ENCODE assay signal across 18 cellular contexts in genomic region chr14:81455344-81455743, GRCh38. TPM values are rescaled to one million over a fixed set of nuclear protein-coding genes. Genes with fewer than 3 reads are reported as not detected.
DNase-seq lines count a peak whose midpoint lies in the region; ATAC-seq and TF ChIP-seq lines count a peak whose summit lies in the region.
"Had no signal": no experiment of that assay in that cellular context is flagged by ENCODE, and none has a peak within 500 bp of the region (broad histone marks: within the 10 kb centered on the region; RNA-seq: fewer than 3 reads in every experiment).

No MANE protein-coding gene starts in this region.

- ATAC-seq in GM19043 (IDR thresholded peaks at IDR 0.05; ENCODE audit: low read depth, unreplicated experiment), result peak; percentile 19
- peak; percentile 25 for ATAC-seq in HG02763 (IDR thresholded peaks at IDR 0.05; ENCODE audit: unreplicated experiment)
- no peak for ATAC-seq in PC-3
- ATAC-seq: A549, body of pancreas had no signal

- no peaks in the 10 kb centered on the region for H3K27me3 ChIP-seq in A673 (replicated peaks; ENCODE audit: insufficient read depth, low read depth, low read length, poor library complexity)
- no peaks in the 10 kb centered on the region for H3K27me3 ChIP-seq in PC-3 (ENCODE audit: low read length)
- H3K27me3 ChIP-seq in CD4-positive, alpha-beta memory T cell (ENCODE audit: insufficient read depth, low read length), result no peaks in the 10 kb centered on the region
- H3K27me3 ChIP-seq: body of pancreas, neutrophil, testis had no signal

- H3K27ac ChIP-seq in A673 (ENCODE audit: low read depth, low read length, poor library complexity, severe bottlenecking) (no peak overlapping the region), PC-3 (ENCODE audit: low read length) (no peak overlapping the region)
- H3K27ac ChIP-seq in CD4-positive, alpha-beta memory T cell (ENCODE audit: low read depth, low read length), result no peak overlapping the region
- H3K27ac ChIP-seq: A549, body of pancreas, neutrophil, testis had no signal

- peaks cover 3 to 5% of the 10 kb centered on the region in 2 donors for H3K27me3 Mint-ChIP-seq in CD4-positive, alpha-beta memory T cell

- TF ChIP-seq CTCF in A673 (conservative IDR thresholded peaks at IDR 0.05; ENCODE audit: low read depth, low read length), result no peak
- no peak for TF ChIP-seq CTCF in PC-3 (conservative IDR thresholded peaks at IDR 0.05; ENCODE audit: low read depth, low read length)

- H3K9me3 ChIP-seq in A673 (ENCODE audit: low read depth, low read length, poor library complexity, severe bottlenecking) (no peaks in the 10 kb centered on the region), PC-3 (ENCODE audit: low read length) (no peaks in the 10 kb centered on the region)
- no peaks in the 10 kb centered on the region for H3K9me3 ChIP-seq in CD4-positive, alpha-beta memory T cell (ENCODE audit: control insufficient read depth in 1 of 2, low read length in 2 of 2)
- H3K9me3 ChIP-seq: A549, body of pancreas, neutrophil, testis had no signal

- no peak overlapping the region for H2AFZ ChIP-seq in PC-3 (ENCODE audit: low read length)

- POLR2A ChIA-PET in A673 (lab: Charles Lee; ENCODE audit: low non-redundant PET), result no interaction called here
- POLR2A ChIA-PET in HEK293T (lab: Yijun Ruan, JAX), result interaction anchor here (1.5 to 2.0 kb wide), 2 partner anchors 19 to 236 kb away, joined by 6 read pairs; no protein-coding TSS in a partner anchor
- POLR2A ChIA-PET in PC-3 (lab: Charles Lee; ENCODE audit: unreplicated experiment), result interaction anchor here (0.6 kb wide), 1 partner anchor 89 kb away, joined by 3 read pairs; no protein-coding TSS in a partner anchor
- POLR2A ChIA-PET in CD4-positive, alpha-beta memory T cell (lab: Charles Lee; ENCODE audit: partially characterized antibody), result no interaction called here

- H3K9me3 Mint-ChIP-seq in CD4-positive, alpha-beta memory T cell, result no peaks in the 10 kb centered on the region
- H3K9me3 Mint-ChIP-seq: activated CD4-positive, alpha-beta memory T cell treated with anti-CD3 and anti-CD28 coated beads for 36 hours had no signal

- H3F3A ChIP-seq in PC-3 (ENCODE audit: low read length, unreplicated experiment), result no peaks in the 10 kb centered on the region

- H3K36me3 ChIP-seq in A673 (ENCODE audit: insufficient read depth, low read length, poor library complexity, severe bottlenecking), result no peaks in the 10 kb centered on the region
- no peaks in the 10 kb centered on the region for H3K36me3 ChIP-seq in PC-3 (ENCODE audit: low read depth, low read length)
- H3K36me3 ChIP-seq in CD4-positive, alpha-beta memory T cell (ENCODE audit: insufficient read depth, low read length), result no peaks in the 10 kb centered on the region
- H3K36me3 ChIP-seq: neutrophil had no signal

- peak; percentile 44 for DNase-seq in A673 (ENCODE audit: low spot score)
- peak; percentile 25 for DNase-seq in M059J (ENCODE audit: low read depth)
- no peak for DNase-seq in HEK293T (ENCODE audit: extremely low spot score)
- no peak for DNase-seq in SK-N-DZ (ENCODE audit: low spot score)
- no peak for DNase-seq in PC-3
- DNase-seq in CD4-positive, alpha-beta memory T cell, result no peak
- DNase-seq: activated CD4-positive, alpha-beta memory T cell treated with anti-CD3 and anti-CD28 coated beads for 36 hours; body of pancreas; mammary epithelial cell; NCI-H1417 treated with DMSO at 0.1 percent for 48 hours; NCI-H524; RPMI8226; T1000; testis had no signal

- no peak overlapping the region for H3K4me3 Mint-ChIP-seq in CD4-positive, alpha-beta memory T cell
- H3K4me3 Mint-ChIP-seq: activated CD4-positive, alpha-beta memory T cell treated with anti-CD3 and anti-CD28 coated beads for 36 hours had no signal

- no TSS peak for BruUV-seq in A673 (replicated peaks; lab: Mats Ljungman, UMichigan)
- no TSS peak for BruUV-seq in PC-3 (replicated peaks; lab: Mats Ljungman, UMichigan)

- H3K4me3 ChIP-seq in A673 (ENCODE audit: low read depth, low read length, poor library complexity, severe bottlenecking) (no peak overlapping the region), PC-3 (ENCODE audit: low read length) (no peak overlapping the region)
- H3K4me3 ChIP-seq in CD4-positive, alpha-beta memory T cell (ENCODE audit: low read length in 2 of 2), result no peak overlapping the region
- H3K4me3 ChIP-seq: A549, body of pancreas, testis had no signal

- no peaks in the 10 kb centered on the region for H3K9me2 ChIP-seq in PC-3 (replicated peaks; ENCODE audit: low read length)

- CTCF ChIA-PET in A673 (lab: Charles Lee), result interaction anchor here (1.3 kb wide), 1 partner anchor 187 kb away, joined by 4 read pairs; no protein-coding TSS in a partner anchor
- CTCF ChIA-PET in HEK293T (lab: Yijun Ruan, JAX), result interaction anchor here (0.7 to 1.5 kb wide), 2 partner anchors 185 to 190 kb away, joined by 3 to 6 read pairs; no protein-coding TSS in a partner anchor
- CTCF ChIA-PET in PC-3 (lab: Charles Lee), result interaction anchor here (0.6 to 4.0 kb wide), 2 partner anchors 186 to 458 kb away, joined by 3 to 35 read pairs; no protein-coding TSS in a partner anchor
- CTCF ChIA-PET in CD4-positive, alpha-beta memory T cell (lab: Charles Lee; ENCODE audit: partially characterized antibody), result interaction anchor here (0.8 to 7.2 kb wide), 9 partner anchors 9 to 500 kb away, joined by 3 to 63 read pairs (median 5); partner anchors contain the start of gene TSHR

- no peak overlapping the region for H3K27ac Mint-ChIP-seq in CD4-positive, alpha-beta memory T cell
- H3K27ac Mint-ChIP-seq: activated CD4-positive, alpha-beta memory T cell treated with anti-CD3 and anti-CD28 coated beads for 36 hours had no signal

- H3K4me1 Mint-ChIP-seq in CD4-positive, alpha-beta memory T cell, result peaks cover 0 to 4% (median 3%) of the 10 kb centered on the region in 4 donors

- no peaks in the 10 kb centered on the region for H4K20me1 ChIP-seq in PC-3 (ENCODE audit: low read length)

- H3K9ac ChIP-seq in PC-3 (ENCODE audit: low read length), result no peak overlapping the region

- no peaks in the 10 kb centered on the region for H3K79me2 ChIP-seq in PC-3 (ENCODE audit: low read length)

- intact Hi-C loops in A673 (cut with micrococcal nuclease; ENCODE audit: unreplicated experiment), result no loop called here
- intact Hi-C loops in PC-3 (cut with micrococcal nuclease), result no loop called here
- intact Hi-C loops in CD4-positive, alpha-beta memory T cell (cut with micrococcal nuclease), result no loop called here

- H3K4me1 ChIP-seq in A673 (ENCODE audit: insufficient read depth, low read length, poor library complexity, severe bottlenecking) (no peaks in the 10 kb centered on the region), PC-3 (ENCODE audit: insufficient read depth, low read length) (no peaks in the 10 kb centered on the region)
- H3K4me1 ChIP-seq in CD4-positive, alpha-beta memory T cell (ENCODE audit: insufficient read depth, low read length), result no peaks in the 10 kb centered on the region
- H3K4me1 ChIP-seq: A549, body of pancreas had no signal

- H3K36me3 Mint-ChIP-seq in CD4-positive, alpha-beta memory T cell, result no peaks in the 10 kb centered on the region
- H3K36me3 Mint-ChIP-seq: activated CD4-positive, alpha-beta memory T cell treated with anti-CD3 and anti-CD28 coated beads for 36 hours had no signal

- no peak overlapping the region for H3K4me2 ChIP-seq in PC-3 (ENCODE audit: low read length)
- H3K4me2 ChIP-seq: A549 had no signal

TF ChIP-seq in HEK293T, 16 proteins besides CTCF, POLR2A, EP300 and RAD21:
- no peak for TF ChIP-seq CTBP1 (IDR thresholded peaks at IDR 0.05; ENCODE audit: borderline replicate concordance)
- no peak for TF ChIP-seq L3MBTL2 (conservative IDR thresholded peaks at IDR 0.05)
- no peak for TF ChIP-seq FOXM1 (IDR thresholded peaks at IDR 0.05; ENCODE audit: borderline replicate concordance)
- TF ChIP-seq TARDBP (IDR thresholded peaks at IDR 0.05), result no peak
- TF ChIP-seq BHLHE40 (IDR thresholded peaks at IDR 0.05; ENCODE audit: borderline replicate concordance), result no peak
- no peak for TF ChIP-seq HDGF (IDR thresholded peaks at IDR 0.05; ENCODE audit: borderline replicate concordance)
- no peak for TF ChIP-seq ARNT (IDR thresholded peaks at IDR 0.05)
- TF ChIP-seq LEF1 (IDR thresholded peaks at IDR 0.05; ENCODE audit: borderline replicate concordance), result no peak
- TF ChIP-seq SP1 (IDR thresholded peaks at IDR 0.05), result no peak
- no peak for TF ChIP-seq ELF4 (IDR thresholded peaks at IDR 0.05)
- no peak for TF ChIP-seq NFRKB (IDR thresholded peaks at IDR 0.05)
- no peak for TF ChIP-seq FOXK2 (IDR thresholded peaks at IDR 0.05)
- TF ChIP-seq SUZ12 (IDR thresholded peaks at IDR 0.05), result no peak
- TF ChIP-seq, protein P1, sequence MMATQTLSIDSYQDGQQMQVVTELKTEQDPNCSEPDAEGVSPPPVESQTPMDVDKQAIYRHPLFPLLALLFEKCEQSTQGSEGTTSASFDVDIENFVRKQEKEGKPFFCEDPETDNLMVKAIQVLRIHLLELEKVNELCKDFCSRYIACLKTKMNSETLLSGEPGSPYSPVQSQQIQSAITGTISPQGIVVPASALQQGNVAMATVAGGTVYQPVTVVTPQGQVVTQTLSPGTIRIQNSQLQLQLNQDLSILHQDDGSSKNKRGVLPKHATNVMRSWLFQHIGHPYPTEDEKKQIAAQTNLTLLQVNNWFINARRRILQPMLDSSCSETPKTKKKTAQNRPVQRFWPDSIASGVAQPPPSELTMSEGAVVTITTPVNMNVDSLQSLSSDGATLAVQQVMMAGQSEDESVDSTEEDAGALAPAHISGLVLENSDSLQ (IDR thresholded peaks at IDR 0.05), result no peak
- no peak for TF ChIP-seq FOXA1 (IDR thresholded peaks at IDR 0.05)
- TF ChIP-seq ZNF384 (IDR thresholded peaks at IDR 0.05), result no peak

RNA-seq across cellular contexts. Expression of gene STON2, which starts 55.2 kb away (rescaled TPM):
- total RNA-seq in A673 (2021) (8.6 and 13.4 TPM in 2 replicates), PC-3 (2014; rRNA removed) (12.3 and 16.1 TPM in 2 replicates)
- 0.20 and 1.3 TPM in 2 replicates for total RNA-seq in M059J (2014; rRNA removed; shearing (Covaris generic))
- 11.4 and 14.4 TPM in 2 replicates for polyA plus RNA-seq in SK-N-DZ (2014; cell fraction: cytosol; rRNA removed)
- 7.1 and 10.5 TPM in 2 replicates for polyA plus RNA-seq in SK-N-DZ (2014; cell fraction: nucleus; rRNA removed)
- not detected for total RNA-seq in CD4-positive, alpha-beta memory T cell
- polyA plus RNA-seq in CD4-positive, alpha-beta memory T cell, result not detected

Comparison
In these comparisons a context has a peak if more than half of its experiments do, and no peak if none do; other contexts are left out.
1. DNase-seq: peak in A673 (single experiment) and M059J (single experiment); none in HEK293T (single experiment), SK-N-DZ (single experiment), PC-3 (single experiment) and CD4-positive, alpha-beta memory T cell (0 of 5).
2. POLR2A ChIA-PET loops: an anchor here in HEK293T (1.5 to 2.0 kb wide) and PC-3 (0.6 kb wide); none called in A673 and CD4-positive, alpha-beta memory T cell.